In genomic region chr4:70023218-70023617, GRCh38 we compare ENCODE assay signal across 40 cellular contexts. TPM values are rescaled to one million over a fixed set of nuclear protein-coding genes. Genes with fewer than 3 reads are reported as not detected.
"Had no signal": no experiment of that assay in that cellular context is flagged by ENCODE, and none has a peak within 500 bp of the region (broad histone marks: within the 10 kb centered on the region; RNA-seq: fewer than 3 reads in every experiment).

No MANE protein-coding gene starts in this region.

- H3K9me3 ChIP-seq: MG63 had no signal

- H3K9ac ChIP-seq: KMS-11 had no signal

- H3K27ac ChIP-seq: KMS-11 had no signal

- DNase-seq: Karpas-422, Kasumi-1, KG1, MG63, MM.1S, MV-4-11, NCI-H1048, NCI-H1092, NCI-H1092 treated with DMSO at 0.1 percent for 48 hours, NCI-H1105, NCI-H1105 treated with DMSO at 0.1 percent for 48 hours, NCI-H1417, NCI-H1417 treated with DMSO at 0.1 percent for 48 hours, NCI-H1436, NCI-H1436 treated with DMSO at 0.1 percent for 48 hours, NCI-H146, NCI-H1694, NCI-H1694 treated with DMSO at 0.1 percent for 48 hours, NCI-H187, NCI-H187 treated with DMSO at 0.1 percent for 48 hours, NCI-H1930, NCI-H2029, NCI-H2029 treated with DMSO at 0.1 percent for 48 hours, NCI-H2081, NCI-H2081 treated with DMSO at 0.1 percent for 48 hours, NCI-H2107, NCI-H2171, NCI-H2171 treated with DMSO at 0.1 percent for 48 hours, NCI-H2227 treated with DMSO at 0.1 percent for 48 hours, NCI-H226, NCI-H345, NCI-H446, NCI-H446 treated with DMSO at 0.1 percent for 48 hours, NCI-H510A, NCI-H510A treated with DMSO at 0.1 percent for 48 hours had no signal

- H3K4me2 ChIP-seq: KMS-11 had no signal

- H3K27me3 ChIP-seq: MG63 had no signal

- H3K4me3 ChIP-seq: MG63 had no signal

- H3K36me3 ChIP-seq: MG63 had no signal

RNA-seq across cellular contexts. Expression of gene HTN3, which starts 5.0 kb away (rescaled TPM):
- total RNA-seq: LHCN-M2, M059J, MCF 10A, NCI-H460 had no signal

RNA-seq across cellular contexts. Expression of gene HTN1, which starts 27.0 kb away (rescaled TPM):
- total RNA-seq: LHCN-M2, M059J, MCF 10A, NCI-H460 had no signal

RNA-seq across cellular contexts. Expression of gene STATH, which starts 27.5 kb away (rescaled TPM):
- total RNA-seq: LHCN-M2, M059J, MCF 10A, NCI-H460 had no signal

RNA-seq across cellular contexts. Expression of gene CSN2, which starts 57.7 kb away (rescaled TPM):
- total RNA-seq: LHCN-M2, M059J, MCF 10A, NCI-H460 had no signal
